ENCODE assay signal across 8 cellular contexts in genomic region chr14:39431416-39432178, GRCh38. TPM values are rescaled to one million over a fixed set of nuclear protein-coding genes. Genes with fewer than 3 reads are reported as not detected.
DNase-seq lines count a peak whose midpoint lies in the region; ATAC-seq and TF ChIP-seq lines count a peak whose summit lies in the region.

No MANE protein-coding gene starts in this region.

- TF ChIP-seq CTCF in fibroblast of lung (conservative IDR thresholded peaks at IDR 0.05 in 1 of 2, IDR thresholded peaks at IDR 0.05 in 1 of 2; ENCODE audit: low read depth in 1 of 2, low read length in 2 of 2) (no peak), neural cell (IDR thresholded peaks at IDR 0.05; ENCODE audit: poor library complexity, severe bottlenecking) (no peak)

- H3K27ac ChIP-seq in fibroblast of lung (ENCODE audit: insufficient read depth, low read length): peak overlapping the region; percentile 100
- peak overlapping the region; percentile 95 for H3K27ac ChIP-seq in neural cell (ENCODE audit: low read length)

- H2AFZ ChIP-seq in fibroblast of lung (ENCODE audit: low read length) (peak overlapping the region; percentile 70), neural cell (ENCODE audit: low read depth, low read length) (peak overlapping the region; percentile 91)

- H3K9me3 ChIP-seq in fibroblast of lung (ENCODE audit: control insufficient read depth, insufficient read depth, low read depth, low read length) (no peaks in the 10 kb centered on the region), neural cell (ENCODE audit: low read length) (no peaks in the 10 kb centered on the region)

- H3K36me3 ChIP-seq in fibroblast of lung (ENCODE audit: control insufficient read depth, insufficient read depth, low read length): no peaks in the 10 kb centered on the region
- H3K36me3 ChIP-seq in neural cell (ENCODE audit: insufficient read depth, low read length): no peaks in the 10 kb centered on the region

- no peaks in the 10 kb centered on the region for H3K9me3 Mint-ChIP-seq in activated T-cell treated with anti-CD3 and anti-CD28 coated beads, Interleukin-2, amount 50 U/mL, for 24 hours

- DNase-seq in NCI-H510A treated with DMSO at 0.1 percent for 48 hours (lab: John Stamatoyannopoulos, UW) (peak; percentile 28), NCI-H510A (lab: John Stamatoyannopoulos, UW) (no peak), NCI-H2171 (lab: John Stamatoyannopoulos, UW) (peak; percentile 11), fibroblast of lung (ENCODE audit: low read depth in 2 of 2) (peak; percentile 24 to 41), superior temporal gyrus (ENCODE audit: extremely low spot score) (peak; percentile 18)
- peak; percentile 70 for DNase-seq in activated T-cell treated with anti-CD3 and anti-CD28 coated beads, Interleukin-2, amount 50 U/mL, for 24 hours

- peak; percentile 12 for ATAC-seq in HG02623 (IDR thresholded peaks at IDR 0.05; ENCODE audit: unreplicated experiment)

- H3K4me2 ChIP-seq in fibroblast of lung (ENCODE audit: extremely low read depth, insufficient read depth, low read length): peak overlapping the region; percentile 95
- H3K4me2 ChIP-seq in neural cell (ENCODE audit: low read length): peak overlapping the region; percentile 91

- no peak for TF ChIP-seq RAD21 in neural cell (conservative IDR thresholded peaks at IDR 0.05)

- H3K27me3 ChIP-seq in fibroblast of lung (ENCODE audit: control insufficient read depth, insufficient read depth, low read length) (no peaks in the 10 kb centered on the region), neural cell (ENCODE audit: insufficient read depth, low read depth, low read length) (no peaks in the 10 kb centered on the region)

- no peak for TF ChIP-seq EP300 in neural cell (conservative IDR thresholded peaks at IDR 0.05; ENCODE audit: poor library complexity, severe bottlenecking)

- no peaks in the 10 kb centered on the region for H3K27me3 Mint-ChIP-seq in activated T-cell treated with anti-CD3 and anti-CD28 coated beads, Interleukin-2, amount 50 U/mL, for 24 hours

- H3K4me1 Mint-ChIP-seq in activated T-cell treated with anti-CD3 and anti-CD28 coated beads, Interleukin-2, amount 50 U/mL, for 24 hours (ENCODE audit: low read depth): peaks cover 50% of the 10 kb centered on the region

- H3K4me3 ChIP-seq in fibroblast of lung (replicated peaks in 1 of 4; ENCODE audit: control extremely low read depth in 1 of 4, insufficient read depth in 1 of 4, low read depth in 3 of 4, low read length in 4 of 4) (peak overlapping the region; percentile 86 to 95 (median 88)), neural cell (ENCODE audit: low read length) (peak overlapping the region; percentile 79)

- H3K27ac Mint-ChIP-seq in activated T-cell treated with anti-CD3 and anti-CD28 coated beads, Interleukin-2, amount 50 U/mL, for 24 hours: peak overlapping the region; percentile 100

- H3K9me2 ChIP-seq in neural cell (ENCODE audit: insufficient read depth, low read length): no peaks in the 10 kb centered on the region

- H3K79me2 ChIP-seq in fibroblast of lung (ENCODE audit: control insufficient read depth, insufficient read depth, low read length) (peaks cover 33% of the 10 kb centered on the region), neural cell (replicated peaks; ENCODE audit: insufficient read depth, low read length) (peaks cover 50% of the 10 kb centered on the region)

- H3K4me1 ChIP-seq in fibroblast of lung (ENCODE audit: control insufficient read depth, extremely low read depth, insufficient read depth, low read length): peaks cover 2% of the 10 kb centered on the region

- H3K4me3 Mint-ChIP-seq in activated T-cell treated with anti-CD3 and anti-CD28 coated beads, Interleukin-2, amount 50 U/mL, for 24 hours: peak overlapping the region; percentile 95

- peak overlapping the region; percentile 100 for H3K9ac ChIP-seq in fibroblast of lung (ENCODE audit: insufficient read depth, low read length)
- peak overlapping the region; percentile 87 for H3K9ac ChIP-seq in neural cell (ENCODE audit: low read length)

- H4K20me1 ChIP-seq in fibroblast of lung (ENCODE audit: control insufficient read depth, extremely low read depth, insufficient read depth, low read length) (no peaks in the 10 kb centered on the region), neural cell (ENCODE audit: insufficient read depth) (peaks cover 8% of the 10 kb centered on the region)

- peaks cover 15% of the 10 kb centered on the region for H3K36me3 Mint-ChIP-seq in activated T-cell treated with anti-CD3 and anti-CD28 coated beads, Interleukin-2, amount 50 U/mL, for 24 hours (ENCODE audit: low read depth)

- H3F3A ChIP-seq in neural cell (ENCODE audit: insufficient read depth, low read length, poor library complexity, severe bottlenecking): peaks cover 5% of the 10 kb centered on the region

TF ChIP-seq in neural cell, 6 proteins besides CTCF, POLR2A, EP300 and RAD21:
- peak; percentile 97 for TF ChIP-seq TAF1 (IDR thresholded peaks at IDR 0.05; ENCODE audit: low read depth)
- peak; percentile 90 for TF ChIP-seq REST (IDR thresholded peaks at IDR 0.05; ENCODE audit: borderline replicate concordance)
- TF ChIP-seq EZH2 (IDR thresholded peaks at IDR 0.05; ENCODE audit: borderline replicate concordance, insufficient read depth, low read length, poor library complexity, severe bottlenecking): no peak
- peak; percentile 82 for TF ChIP-seq MXI1 (conservative IDR thresholded peaks at IDR 0.05; ENCODE audit: poor library complexity, severe bottlenecking)
- peak; percentile 94 for TF ChIP-seq POLR2AphosphoS5 (IDR thresholded peaks at IDR 0.05)
- TF ChIP-seq SMC3 (conservative IDR thresholded peaks at IDR 0.05; ENCODE audit: poor library complexity): peak; percentile 33

RNA-seq across cellular contexts. Expression of gene FBXO33, which starts 0.6 kb away (rescaled TPM):
- 16.3 and 18.5 TPM in 2 replicates for total RNA-seq in fibroblast of lung
- polyA plus RNA-seq in fibroblast of lung: 12.6 and 13.4 TPM in 2 replicates
- 9.2 and 10.7 TPM in 2 replicates for polyA plus RNA-seq in fibroblast of lung (2012)
- polyA minus RNA-seq in fibroblast of lung (ENCODE audit: low replicate concordance): 0.90 and 2.0 TPM in 2 replicates
- polyA plus RNA-seq in neural cell: 29.0 and 32.0 TPM in 2 replicates
- 29.2 and 33.6 TPM in 2 replicates for polyA minus RNA-seq in neural cell
